ENCODE assay signal across 1 cellular context in the genomic region with DNA sequence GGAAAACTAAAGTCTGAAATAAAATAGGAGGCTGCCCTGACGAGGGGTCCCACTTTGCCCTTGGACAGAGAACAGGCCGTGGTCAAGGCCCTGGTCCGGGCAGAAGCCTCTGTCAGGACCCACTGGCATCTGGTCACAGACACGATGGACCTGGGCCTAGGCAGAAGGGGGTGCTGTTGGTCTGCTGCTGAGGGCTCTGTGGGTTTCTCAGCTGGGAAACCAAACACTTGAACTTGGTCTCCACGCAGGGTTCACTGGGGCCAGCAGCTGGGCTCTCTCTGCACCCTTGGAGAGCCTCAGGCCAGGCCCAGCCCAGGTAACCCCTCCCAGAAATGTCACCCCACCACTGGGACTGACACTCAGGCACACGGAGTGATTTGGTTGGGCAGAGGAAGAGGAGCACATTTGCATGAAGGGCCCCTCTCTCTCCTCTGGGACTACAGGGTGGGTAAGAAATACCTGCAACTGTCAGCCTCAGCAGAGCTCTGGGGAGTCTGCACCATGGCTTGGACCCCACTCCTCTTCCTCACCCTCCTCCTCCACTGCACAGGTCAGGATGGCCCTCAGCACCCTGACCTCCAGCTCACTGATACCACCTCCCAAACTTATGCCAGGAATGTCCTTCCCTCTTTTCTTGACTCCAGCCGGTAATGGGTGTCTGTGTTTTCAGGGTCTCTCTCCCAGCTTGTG.
A peak's percentile ranks its signal among the peaks of the same experiment; 100 is the strongest.
TF ChIP-seq lines count a peak whose summit lies in the region.

No MANE protein-coding gene starts in this region.

TF ChIP-seq in K562, 482 proteins besides CTCF, POLR2A, EP300 and RAD21 (continued from another document and continues in another):
- TF ChIP-seq GTF3C2 (IDR thresholded peaks at IDR 0.05; ENCODE audit: borderline replicate concordance, extremely low read depth, insufficient read length), result no peak
- TF ChIP-seq CBX8 (IDR thresholded peaks at IDR 0.05; ENCODE audit: borderline replicate concordance, extremely low read depth, low read depth, low read length, poor library complexity, severe bottlenecking), result no peak
- no peak for TF ChIP-seq CGGBP1 (CRISPR knock-in tag; IDR thresholded peaks at IDR 0.05)
- no peak for TF ChIP-seq IRF9 (tag; IDR thresholded peaks at IDR 0.05)
- no peak for TF ChIP-seq ZNF586 (CRISPR knock-in tag; conservative IDR thresholded peaks at IDR 0.05)
- 0 out of 2 replicates have a peak, but pooled peaks have one; percentile 65 for TF ChIP-seq PURB (CRISPR knock-in tag; IDR thresholded peaks at IDR 0.05; ENCODE audit: low read depth)
- TF ChIP-seq HDAC8 (tag; IDR thresholded peaks at IDR 0.05), result no peak
- TF ChIP-seq MEF2A (IDR thresholded peaks at IDR 0.05; ENCODE audit: control insufficient read depth, low read depth, low read length), result 0 out of 2 replicates have a peak, but pooled peaks have one; percentile 11
- TF ChIP-seq GMEB1 (CRISPR knock-in tag; IDR thresholded peaks at IDR 0.05), result no peak
- TF ChIP-seq ZNF584 (CRISPR knock-in tag; IDR thresholded peaks at IDR 0.05; ENCODE audit: low read depth), result no peak
- TF ChIP-seq ATF3 (IDR thresholded peaks at IDR 0.05), result no peak
- peak; percentile 43; the same call in 1 of the 2 replicates for TF ChIP-seq ATF3 (CRISPR knock-in tag; conservative IDR thresholded peaks at IDR 0.05)
- no peak for TF ChIP-seq SMAD4 (CRISPR knock-in tag; conservative IDR thresholded peaks at IDR 0.05)
- TF ChIP-seq, protein P1, sequence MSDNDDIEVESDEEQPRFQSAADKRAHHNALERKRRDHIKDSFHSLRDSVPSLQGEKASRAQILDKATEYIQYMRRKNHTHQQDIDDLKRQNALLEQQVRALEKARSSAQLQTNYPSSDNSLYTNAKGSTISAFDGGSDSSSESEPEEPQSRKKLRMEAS (CRISPR knock-in tag; IDR thresholded peaks at IDR 0.05), result peak; percentile 50; the same call in 1 of the 2 replicates
- TF ChIP-seq, protein P2, sequence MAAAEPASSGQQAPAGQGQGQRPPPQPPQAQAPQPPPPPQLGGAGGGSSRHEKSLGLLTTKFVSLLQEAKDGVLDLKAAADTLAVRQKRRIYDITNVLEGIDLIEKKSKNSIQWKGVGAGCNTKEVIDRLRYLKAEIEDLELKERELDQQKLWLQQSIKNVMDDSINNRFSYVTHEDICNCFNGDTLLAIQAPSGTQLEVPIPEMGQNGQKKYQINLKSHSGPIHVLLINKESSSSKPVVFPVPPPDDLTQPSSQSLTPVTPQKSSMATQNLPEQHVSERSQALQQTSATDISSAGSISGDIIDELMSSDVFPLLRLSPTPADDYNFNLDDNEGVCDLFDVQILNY (CRISPR knock-in tag; IDR thresholded peaks at IDR 0.05), result 0 out of 2 replicates have a peak, but pooled peaks have one; percentile 42
- TF ChIP-seq, protein P3, sequence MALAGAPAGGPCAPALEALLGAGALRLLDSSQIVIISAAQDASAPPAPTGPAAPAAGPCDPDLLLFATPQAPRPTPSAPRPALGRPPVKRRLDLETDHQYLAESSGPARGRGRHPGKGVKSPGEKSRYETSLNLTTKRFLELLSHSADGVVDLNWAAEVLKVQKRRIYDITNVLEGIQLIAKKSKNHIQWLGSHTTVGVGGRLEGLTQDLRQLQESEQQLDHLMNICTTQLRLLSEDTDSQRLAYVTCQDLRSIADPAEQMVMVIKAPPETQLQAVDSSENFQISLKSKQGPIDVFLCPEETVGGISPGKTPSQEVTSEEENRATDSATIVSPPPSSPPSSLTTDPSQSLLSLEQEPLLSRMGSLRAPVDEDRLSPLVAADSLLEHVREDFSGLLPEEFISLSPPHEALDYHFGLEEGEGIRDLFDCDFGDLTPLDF (CRISPR knock-in tag; IDR thresholded peaks at IDR 0.05), result peak; percentile 77; the same call in 1 of the 2 replicates
- no peak for TF ChIP-seq PYGO2 (tag; IDR thresholded peaks at IDR 0.05)
- TF ChIP-seq NEUROD1 (IDR thresholded peaks at IDR 0.05; ENCODE audit: borderline replicate concordance, low read depth, low read length, partially characterized antibody), result no peak
- no peak for TF ChIP-seq PHF8 (IDR thresholded peaks at IDR 0.05; ENCODE audit: borderline replicate concordance, low read length)
- TF ChIP-seq SMARCA5 (IDR thresholded peaks at IDR 0.05), result no peak
- TF ChIP-seq SOX6 (IDR thresholded peaks at IDR 0.05), result no peak
- TF ChIP-seq HCFC1 (IDR thresholded peaks at IDR 0.05; ENCODE audit: low read depth, low read length), result no peak
- no peak for TF ChIP-seq TAF9B (IDR thresholded peaks at IDR 0.05; ENCODE audit: partially characterized antibody)
- TF ChIP-seq LCOR (CRISPR knock-in tag; IDR thresholded peaks at IDR 0.05), result no peak
- TF ChIP-seq ZNF124 (CRISPR knock-in tag; IDR thresholded peaks at IDR 0.05), result peak; percentile 66; the same call in 1 of the 2 replicates
- TF ChIP-seq, protein P4, sequence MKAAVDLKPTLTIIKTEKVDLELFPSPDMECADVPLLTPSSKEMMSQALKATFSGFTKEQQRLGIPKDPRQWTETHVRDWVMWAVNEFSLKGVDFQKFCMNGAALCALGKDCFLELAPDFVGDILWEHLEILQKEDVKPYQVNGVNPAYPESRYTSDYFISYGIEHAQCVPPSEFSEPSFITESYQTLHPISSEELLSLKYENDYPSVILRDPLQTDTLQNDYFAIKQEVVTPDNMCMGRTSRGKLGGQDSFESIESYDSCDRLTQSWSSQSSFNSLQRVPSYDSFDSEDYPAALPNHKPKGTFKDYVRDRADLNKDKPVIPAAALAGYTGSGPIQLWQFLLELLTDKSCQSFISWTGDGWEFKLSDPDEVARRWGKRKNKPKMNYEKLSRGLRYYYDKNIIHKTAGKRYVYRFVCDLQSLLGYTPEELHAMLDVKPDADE (conservative IDR thresholded peaks at IDR 0.05; ENCODE audit: control insufficient read depth, low read depth, low read length), result peak; percentile 69; the same call in 1 of the 2 replicates
- TF ChIP-seq CAMTA2 (CRISPR knock-in tag; conservative IDR thresholded peaks at IDR 0.05), result no peak
- no peak for TF ChIP-seq MCM7 (IDR thresholded peaks at IDR 0.05)
- no peak for TF ChIP-seq CREBBP (IDR thresholded peaks at IDR 0.05; ENCODE audit: low read depth, low read length)
- no peak for TF ChIP-seq FOXA1 (IDR thresholded peaks at IDR 0.05; ENCODE audit: borderline replicate concordance)
- no peak for TF ChIP-seq ZFX (CRISPR knock-in tag; IDR thresholded peaks at IDR 0.05)
- TF ChIP-seq, protein P5, sequence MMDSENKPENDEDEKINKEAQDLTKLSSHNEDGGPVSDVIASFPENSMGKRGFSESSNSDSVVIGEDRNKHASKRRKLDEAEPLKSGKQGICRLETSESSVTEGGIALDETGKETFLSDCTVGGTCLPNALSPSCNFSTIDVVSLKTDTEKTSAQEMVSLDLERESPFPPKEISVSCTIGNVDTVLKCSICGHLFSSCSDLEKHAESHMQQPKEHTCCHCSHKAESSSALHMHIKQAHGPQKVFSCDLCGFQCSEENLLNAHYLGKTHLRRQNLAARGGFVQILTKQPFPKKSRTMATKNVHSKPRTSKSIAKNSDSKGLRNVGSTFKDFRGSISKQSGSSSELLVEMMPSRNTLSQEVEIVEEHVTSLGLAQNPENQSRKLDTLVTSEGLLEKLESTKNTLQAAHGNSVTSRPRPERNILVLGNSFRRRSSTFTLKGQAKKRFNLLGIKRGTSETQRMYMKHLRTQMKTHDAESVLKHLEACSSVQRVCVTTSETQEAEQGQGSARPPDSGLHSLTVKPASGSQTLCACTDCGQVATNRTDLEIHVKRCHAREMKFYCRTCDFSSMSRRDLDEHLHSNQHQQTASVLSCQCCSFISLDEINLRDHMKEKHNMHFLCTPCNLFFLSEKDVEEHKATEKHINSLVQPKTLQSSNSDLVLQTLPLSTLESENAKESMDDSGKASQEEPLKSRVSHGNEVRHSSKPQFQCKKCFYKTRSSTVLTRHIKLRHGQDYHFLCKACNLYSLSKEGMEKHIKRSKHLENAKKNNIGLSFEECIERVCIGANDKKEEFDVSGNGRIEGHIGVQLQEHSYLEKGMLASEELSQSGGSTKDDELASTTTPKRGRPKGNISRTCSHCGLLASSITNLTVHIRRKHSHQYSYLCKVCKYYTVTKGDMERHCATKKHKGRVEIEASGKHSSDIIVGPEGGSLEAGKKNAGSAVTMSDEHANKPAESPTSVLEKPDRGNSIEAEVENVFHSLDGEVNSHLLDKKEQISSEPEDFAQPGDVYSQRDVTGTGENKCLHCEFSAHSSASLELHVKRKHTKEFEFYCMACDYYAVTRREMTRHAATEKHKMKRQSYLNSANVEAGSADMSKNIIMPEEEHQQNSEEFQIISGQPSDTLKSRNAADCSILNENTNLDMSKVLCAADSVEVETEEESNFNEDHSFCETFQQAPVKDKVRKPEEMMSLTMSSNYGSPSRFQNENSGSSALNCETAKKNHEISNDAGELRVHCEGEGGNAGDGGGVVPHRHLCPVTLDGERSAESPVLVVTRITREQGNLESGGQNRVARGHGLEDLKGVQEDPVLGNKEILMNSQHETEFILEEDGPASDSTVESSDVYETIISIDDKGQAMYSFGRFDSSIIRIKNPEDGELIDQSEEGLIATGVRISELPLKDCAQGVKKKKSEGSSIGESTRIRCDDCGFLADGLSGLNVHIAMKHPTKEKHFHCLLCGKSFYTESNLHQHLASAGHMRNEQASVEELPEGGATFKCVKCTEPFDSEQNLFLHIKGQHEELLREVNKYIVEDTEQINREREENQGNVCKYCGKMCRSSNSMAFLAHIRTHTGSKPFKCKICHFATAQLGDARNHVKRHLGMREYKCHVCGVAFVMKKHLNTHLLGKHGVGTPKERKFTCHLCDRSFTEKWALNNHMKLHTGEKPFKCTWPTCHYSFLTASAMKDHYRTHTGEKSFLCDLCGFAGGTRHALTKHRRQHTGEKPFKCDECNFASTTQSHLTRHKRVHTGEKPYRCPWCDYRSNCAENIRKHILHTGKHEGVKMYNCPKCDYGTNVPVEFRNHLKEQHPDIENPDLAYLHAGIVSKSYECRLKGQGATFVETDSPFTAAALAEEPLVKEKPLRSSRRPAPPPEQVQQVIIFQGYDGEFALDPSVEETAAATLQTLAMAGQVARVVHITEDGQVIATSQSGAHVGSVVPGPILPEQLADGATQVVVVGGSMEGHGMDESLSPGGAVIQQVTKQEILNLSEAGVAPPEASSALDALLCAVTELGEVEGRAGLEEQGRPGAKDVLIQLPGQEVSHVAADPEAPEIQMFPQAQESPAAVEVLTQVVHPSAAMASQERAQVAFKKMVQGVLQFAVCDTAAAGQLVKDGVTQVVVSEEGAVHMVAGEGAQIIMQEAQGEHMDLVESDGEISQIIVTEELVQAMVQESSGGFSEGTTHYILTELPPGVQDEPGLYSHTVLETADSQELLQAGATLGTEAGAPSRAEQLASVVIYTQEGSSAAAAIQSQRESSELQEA (IDR thresholded peaks at IDR 0.05; ENCODE audit: low read depth), result no peak
- TF ChIP-seq ZBTB1 (CRISPR knock-in tag; IDR thresholded peaks at IDR 0.05; ENCODE audit: borderline replicate concordance, low read depth), result 0 out of 2 replicates have a peak, but pooled peaks have one; percentile 60
- peak; percentile 45; the same call in 1 of the 2 replicates for TF ChIP-seq ZBED1 (IDR thresholded peaks at IDR 0.05)
- no peak for TF ChIP-seq DLX4 (CRISPR knock-in tag; IDR thresholded peaks at IDR 0.05)
- TF ChIP-seq SRSF1 (IDR thresholded peaks at IDR 0.05; ENCODE audit: low read depth, low read length), result no peak
- TF ChIP-seq ZNF3 (CRISPR knock-in tag; IDR thresholded peaks at IDR 0.05), result no peak
